1 cellular context compared by ENCODE assay signal in the genomic region with DNA sequence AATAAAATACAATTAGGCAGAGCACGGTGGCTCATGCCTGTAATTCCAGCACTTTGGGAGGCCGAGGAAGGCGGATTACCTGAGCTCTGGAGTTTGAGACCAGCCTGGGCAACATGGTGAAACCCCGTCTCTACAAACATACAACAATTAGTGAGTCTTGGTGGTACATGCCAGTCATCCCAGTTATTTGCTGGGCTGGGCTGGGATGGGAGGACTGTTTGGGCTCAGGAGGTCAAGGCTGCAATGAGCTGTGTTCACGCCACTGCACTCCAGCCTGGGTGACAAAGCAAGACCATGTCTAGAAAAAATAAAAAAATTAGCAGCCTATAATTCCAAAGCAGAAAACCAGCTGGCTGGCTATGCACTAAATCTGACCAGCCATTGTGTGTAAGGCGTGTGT.
TF ChIP-seq lines count a peak whose summit lies in the region.

No MANE protein-coding gene starts in this region.

TF ChIP-seq in HepG2, 621 proteins besides CTCF, POLR2A, EP300 and RAD21 (continued from another document and continues in another):
- TF ChIP-seq, protein P1, sequence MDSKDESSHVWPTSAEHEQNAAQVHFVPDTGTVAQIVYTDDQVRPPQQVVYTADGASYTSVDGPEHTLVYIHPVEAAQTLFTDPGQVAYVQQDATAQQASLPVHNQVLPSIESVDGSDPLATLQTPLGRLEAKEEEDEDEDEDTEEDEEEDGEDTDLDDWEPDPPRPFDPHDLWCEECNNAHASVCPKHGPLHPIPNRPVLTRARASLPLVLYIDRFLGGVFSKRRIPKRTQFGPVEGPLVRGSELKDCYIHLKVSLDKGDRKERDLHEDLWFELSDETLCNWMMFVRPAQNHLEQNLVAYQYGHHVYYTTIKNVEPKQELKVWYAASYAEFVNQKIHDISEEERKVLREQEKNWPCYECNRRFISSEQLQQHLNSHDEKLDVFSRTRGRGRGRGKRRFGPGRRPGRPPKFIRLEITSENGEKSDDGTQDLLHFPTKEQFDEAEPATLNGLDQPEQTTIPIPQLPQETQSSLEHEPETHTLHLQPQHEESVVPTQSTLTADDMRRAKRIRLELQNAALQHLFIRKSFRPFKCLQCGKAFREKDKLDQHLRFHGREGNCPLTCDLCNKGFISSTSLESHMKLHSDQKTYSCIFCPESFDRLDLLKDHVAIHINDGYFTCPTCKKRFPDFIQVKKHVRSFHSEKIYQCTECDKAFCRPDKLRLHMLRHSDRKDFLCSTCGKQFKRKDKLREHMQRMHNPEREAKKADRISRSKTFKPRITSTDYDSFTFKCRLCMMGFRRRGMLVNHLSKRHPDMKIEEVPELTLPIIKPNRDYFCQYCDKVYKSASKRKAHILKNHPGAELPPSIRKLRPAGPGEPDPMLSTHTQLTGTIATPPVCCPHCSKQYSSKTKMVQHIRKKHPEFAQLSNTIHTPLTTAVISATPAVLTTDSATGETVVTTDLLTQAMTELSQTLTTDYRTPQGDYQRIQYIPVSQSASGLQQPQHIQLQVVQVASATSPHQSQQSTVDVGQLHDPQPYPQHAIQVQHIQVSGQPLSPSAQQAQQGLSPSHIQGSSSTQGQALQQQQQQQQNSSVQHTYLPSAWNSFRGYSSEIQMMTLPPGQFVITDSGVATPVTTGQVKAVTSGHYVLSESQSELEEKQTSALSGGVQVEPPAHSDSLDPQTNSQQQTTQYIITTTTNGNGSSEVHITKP (CRISPR knock-in tag; IDR thresholded peaks at IDR 0.05; ENCODE audit: low read depth), result peak; percentile 59; the same call in 1 of the 2 replicates
- TF ChIP-seq ZNF121 (CRISPR knock-in tag; IDR thresholded peaks at IDR 0.05) (no peak), FOXC1 (CRISPR knock-in tag; IDR thresholded peaks at IDR 0.05; ENCODE audit: borderline replicate concordance) (no peak), ZBTB20 (CRISPR knock-in tag; IDR thresholded peaks at IDR 0.05; ENCODE audit: borderline replicate concordance, low read depth) (no peak), TEAD3 (CRISPR knock-in tag; optimal IDR thresholded peaks at IDR 0.05; ENCODE audit: borderline replicate concordance) (peak; percentile 68), HDAC6 (IDR thresholded peaks at IDR 0.05; ENCODE audit: low read depth, low read length) (no peak), AGO2 (optimal IDR thresholded peaks at IDR 0.05; ENCODE audit: low read depth, low read length) (no peak), SKI (IDR thresholded peaks at IDR 0.05; ENCODE audit: partially characterized antibody) (peak; percentile 52), ZNF264 (CRISPR knock-in tag; IDR thresholded peaks at IDR 0.05) (no peak), ZNF329 (CRISPR knock-in tag; IDR thresholded peaks at IDR 0.05; ENCODE audit: low read depth) (no peak), RBM39 (IDR thresholded peaks at IDR 0.05; ENCODE audit: low read depth, low read length, poor library complexity, severe bottlenecking) (no peak), KLF9 (CRISPR knock-in tag; IDR thresholded peaks at IDR 0.05; ENCODE audit: low read depth) (no peak), SRSF9 (IDR thresholded peaks at IDR 0.05; ENCODE audit: borderline replicate concordance, insufficient read depth, low read depth, low read length, poor library complexity, severe bottlenecking) (no peak), ZNF614 (CRISPR knock-in tag; IDR thresholded peaks at IDR 0.05; ENCODE audit: borderline replicate concordance) (no peak), CEBPB (IDR thresholded peaks at IDR 0.05; ENCODE audit: borderline replicate concordance, low read depth, low read length) (no peak), ZNF292 (CRISPR knock-in tag; IDR thresholded peaks at IDR 0.05; ENCODE audit: borderline replicate concordance, low read depth) (0 out of 2 replicates have a peak, but pooled peaks have one; percentile 28), HDAC2 (CRISPR knock-in tag; IDR thresholded peaks at IDR 0.05) (peak; percentile 69), HNF4A (CRISPR knock-in tag; IDR thresholded peaks at IDR 0.05) (peak; percentile 76), HES4 (CRISPR knock-in tag; IDR thresholded peaks at IDR 0.05; ENCODE audit: borderline replicate concordance) (no peak), NR2F1 (CRISPR knock-in tag; IDR thresholded peaks at IDR 0.05) (peak; percentile 71 to 76; a peak in 3 of 4 replicates)
- TF ChIP-seq, protein P2, sequence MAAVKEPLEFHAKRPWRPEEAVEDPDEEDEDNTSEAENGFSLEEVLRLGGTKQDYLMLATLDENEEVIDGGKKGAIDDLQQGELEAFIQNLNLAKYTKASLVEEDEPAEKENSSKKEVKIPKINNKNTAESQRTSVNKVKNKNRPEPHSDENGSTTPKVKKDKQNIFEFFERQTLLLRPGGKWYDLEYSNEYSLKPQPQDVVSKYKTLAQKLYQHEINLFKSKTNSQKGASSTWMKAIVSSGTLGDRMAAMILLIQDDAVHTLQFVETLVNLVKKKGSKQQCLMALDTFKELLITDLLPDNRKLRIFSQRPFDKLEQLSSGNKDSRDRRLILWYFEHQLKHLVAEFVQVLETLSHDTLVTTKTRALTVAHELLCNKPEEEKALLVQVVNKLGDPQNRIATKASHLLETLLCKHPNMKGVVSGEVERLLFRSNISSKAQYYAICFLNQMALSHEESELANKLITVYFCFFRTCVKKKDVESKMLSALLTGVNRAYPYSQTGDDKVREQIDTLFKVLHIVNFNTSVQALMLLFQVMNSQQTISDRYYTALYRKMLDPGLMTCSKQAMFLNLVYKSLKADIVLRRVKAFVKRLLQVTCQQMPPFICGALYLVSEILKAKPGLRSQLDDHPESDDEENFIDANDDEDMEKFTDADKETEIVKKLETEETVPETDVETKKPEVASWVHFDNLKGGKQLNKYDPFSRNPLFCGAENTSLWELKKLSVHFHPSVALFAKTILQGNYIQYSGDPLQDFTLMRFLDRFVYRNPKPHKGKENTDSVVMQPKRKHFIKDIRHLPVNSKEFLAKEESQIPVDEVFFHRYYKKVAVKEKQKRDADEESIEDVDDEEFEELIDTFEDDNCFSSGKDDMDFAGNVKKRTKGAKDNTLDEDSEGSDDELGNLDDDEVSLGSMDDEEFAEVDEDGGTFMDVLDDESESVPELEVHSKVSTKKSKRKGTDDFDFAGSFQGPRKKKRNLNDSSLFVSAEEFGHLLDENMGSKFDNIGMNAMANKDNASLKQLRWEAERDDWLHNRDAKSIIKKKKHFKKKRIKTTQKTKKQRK (IDR thresholded peaks at IDR 0.05; ENCODE audit: low read length), result no peak
- TF ChIP-seq, protein P3, sequence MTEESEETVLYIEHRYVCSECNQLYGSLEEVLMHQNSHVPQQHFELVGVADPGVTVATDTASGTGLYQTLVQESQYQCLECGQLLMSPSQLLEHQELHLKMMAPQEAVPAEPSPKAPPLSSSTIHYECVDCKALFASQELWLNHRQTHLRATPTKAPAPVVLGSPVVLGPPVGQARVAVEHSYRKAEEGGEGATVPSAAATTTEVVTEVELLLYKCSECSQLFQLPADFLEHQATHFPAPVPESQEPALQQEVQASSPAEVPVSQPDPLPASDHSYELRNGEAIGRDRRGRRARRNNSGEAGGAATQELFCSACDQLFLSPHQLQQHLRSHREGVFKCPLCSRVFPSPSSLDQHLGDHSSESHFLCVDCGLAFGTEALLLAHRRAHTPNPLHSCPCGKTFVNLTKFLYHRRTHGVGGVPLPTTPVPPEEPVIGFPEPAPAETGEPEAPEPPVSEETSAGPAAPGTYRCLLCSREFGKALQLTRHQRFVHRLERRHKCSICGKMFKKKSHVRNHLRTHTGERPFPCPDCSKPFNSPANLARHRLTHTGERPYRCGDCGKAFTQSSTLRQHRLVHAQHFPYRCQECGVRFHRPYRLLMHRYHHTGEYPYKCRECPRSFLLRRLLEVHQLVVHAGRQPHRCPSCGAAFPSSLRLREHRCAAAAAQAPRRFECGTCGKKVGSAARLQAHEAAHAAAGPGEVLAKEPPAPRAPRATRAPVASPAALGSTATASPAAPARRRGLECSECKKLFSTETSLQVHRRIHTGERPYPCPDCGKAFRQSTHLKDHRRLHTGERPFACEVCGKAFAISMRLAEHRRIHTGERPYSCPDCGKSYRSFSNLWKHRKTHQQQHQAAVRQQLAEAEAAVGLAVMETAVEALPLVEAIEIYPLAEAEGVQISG (CRISPR knock-in tag; IDR thresholded peaks at IDR 0.05), result 0 out of 2 replicates have a peak, but pooled peaks have one; percentile 29
- TF ChIP-seq, protein P4, sequence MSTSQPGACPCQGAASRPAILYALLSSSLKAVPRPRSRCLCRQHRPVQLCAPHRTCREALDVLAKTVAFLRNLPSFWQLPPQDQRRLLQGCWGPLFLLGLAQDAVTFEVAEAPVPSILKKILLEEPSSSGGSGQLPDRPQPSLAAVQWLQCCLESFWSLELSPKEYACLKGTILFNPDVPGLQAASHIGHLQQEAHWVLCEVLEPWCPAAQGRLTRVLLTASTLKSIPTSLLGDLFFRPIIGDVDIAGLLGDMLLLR (CRISPR knock-in tag; IDR thresholded peaks at IDR 0.05), result no peak
- TF ChIP-seq, protein P5, sequence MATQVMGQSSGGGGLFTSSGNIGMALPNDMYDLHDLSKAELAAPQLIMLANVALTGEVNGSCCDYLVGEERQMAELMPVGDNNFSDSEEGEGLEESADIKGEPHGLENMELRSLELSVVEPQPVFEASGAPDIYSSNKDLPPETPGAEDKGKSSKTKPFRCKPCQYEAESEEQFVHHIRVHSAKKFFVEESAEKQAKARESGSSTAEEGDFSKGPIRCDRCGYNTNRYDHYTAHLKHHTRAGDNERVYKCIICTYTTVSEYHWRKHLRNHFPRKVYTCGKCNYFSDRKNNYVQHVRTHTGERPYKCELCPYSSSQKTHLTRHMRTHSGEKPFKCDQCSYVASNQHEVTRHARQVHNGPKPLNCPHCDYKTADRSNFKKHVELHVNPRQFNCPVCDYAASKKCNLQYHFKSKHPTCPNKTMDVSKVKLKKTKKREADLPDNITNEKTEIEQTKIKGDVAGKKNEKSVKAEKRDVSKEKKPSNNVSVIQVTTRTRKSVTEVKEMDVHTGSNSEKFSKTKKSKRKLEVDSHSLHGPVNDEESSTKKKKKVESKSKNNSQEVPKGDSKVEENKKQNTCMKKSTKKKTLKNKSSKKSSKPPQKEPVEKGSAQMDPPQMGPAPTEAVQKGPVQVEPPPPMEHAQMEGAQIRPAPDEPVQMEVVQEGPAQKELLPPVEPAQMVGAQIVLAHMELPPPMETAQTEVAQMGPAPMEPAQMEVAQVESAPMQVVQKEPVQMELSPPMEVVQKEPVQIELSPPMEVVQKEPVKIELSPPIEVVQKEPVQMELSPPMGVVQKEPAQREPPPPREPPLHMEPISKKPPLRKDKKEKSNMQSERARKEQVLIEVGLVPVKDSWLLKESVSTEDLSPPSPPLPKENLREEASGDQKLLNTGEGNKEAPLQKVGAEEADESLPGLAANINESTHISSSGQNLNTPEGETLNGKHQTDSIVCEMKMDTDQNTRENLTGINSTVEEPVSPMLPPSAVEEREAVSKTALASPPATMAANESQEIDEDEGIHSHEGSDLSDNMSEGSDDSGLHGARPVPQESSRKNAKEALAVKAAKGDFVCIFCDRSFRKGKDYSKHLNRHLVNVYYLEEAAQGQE (IDR thresholded peaks at IDR 0.05; ENCODE audit: borderline replicate concordance in 1 of 2, low read depth in 1 of 2, low read length in 2 of 2), result no peak
- TF ChIP-seq, protein P6, sequence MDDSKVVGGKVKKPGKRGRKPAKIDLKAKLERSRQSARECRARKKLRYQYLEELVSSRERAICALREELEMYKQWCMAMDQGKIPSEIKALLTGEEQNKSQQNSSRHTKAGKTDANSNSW (CRISPR knock-in tag; IDR thresholded peaks at IDR 0.05; ENCODE audit: borderline replicate concordance), result no peak
- TF ChIP-seq, protein P7, sequence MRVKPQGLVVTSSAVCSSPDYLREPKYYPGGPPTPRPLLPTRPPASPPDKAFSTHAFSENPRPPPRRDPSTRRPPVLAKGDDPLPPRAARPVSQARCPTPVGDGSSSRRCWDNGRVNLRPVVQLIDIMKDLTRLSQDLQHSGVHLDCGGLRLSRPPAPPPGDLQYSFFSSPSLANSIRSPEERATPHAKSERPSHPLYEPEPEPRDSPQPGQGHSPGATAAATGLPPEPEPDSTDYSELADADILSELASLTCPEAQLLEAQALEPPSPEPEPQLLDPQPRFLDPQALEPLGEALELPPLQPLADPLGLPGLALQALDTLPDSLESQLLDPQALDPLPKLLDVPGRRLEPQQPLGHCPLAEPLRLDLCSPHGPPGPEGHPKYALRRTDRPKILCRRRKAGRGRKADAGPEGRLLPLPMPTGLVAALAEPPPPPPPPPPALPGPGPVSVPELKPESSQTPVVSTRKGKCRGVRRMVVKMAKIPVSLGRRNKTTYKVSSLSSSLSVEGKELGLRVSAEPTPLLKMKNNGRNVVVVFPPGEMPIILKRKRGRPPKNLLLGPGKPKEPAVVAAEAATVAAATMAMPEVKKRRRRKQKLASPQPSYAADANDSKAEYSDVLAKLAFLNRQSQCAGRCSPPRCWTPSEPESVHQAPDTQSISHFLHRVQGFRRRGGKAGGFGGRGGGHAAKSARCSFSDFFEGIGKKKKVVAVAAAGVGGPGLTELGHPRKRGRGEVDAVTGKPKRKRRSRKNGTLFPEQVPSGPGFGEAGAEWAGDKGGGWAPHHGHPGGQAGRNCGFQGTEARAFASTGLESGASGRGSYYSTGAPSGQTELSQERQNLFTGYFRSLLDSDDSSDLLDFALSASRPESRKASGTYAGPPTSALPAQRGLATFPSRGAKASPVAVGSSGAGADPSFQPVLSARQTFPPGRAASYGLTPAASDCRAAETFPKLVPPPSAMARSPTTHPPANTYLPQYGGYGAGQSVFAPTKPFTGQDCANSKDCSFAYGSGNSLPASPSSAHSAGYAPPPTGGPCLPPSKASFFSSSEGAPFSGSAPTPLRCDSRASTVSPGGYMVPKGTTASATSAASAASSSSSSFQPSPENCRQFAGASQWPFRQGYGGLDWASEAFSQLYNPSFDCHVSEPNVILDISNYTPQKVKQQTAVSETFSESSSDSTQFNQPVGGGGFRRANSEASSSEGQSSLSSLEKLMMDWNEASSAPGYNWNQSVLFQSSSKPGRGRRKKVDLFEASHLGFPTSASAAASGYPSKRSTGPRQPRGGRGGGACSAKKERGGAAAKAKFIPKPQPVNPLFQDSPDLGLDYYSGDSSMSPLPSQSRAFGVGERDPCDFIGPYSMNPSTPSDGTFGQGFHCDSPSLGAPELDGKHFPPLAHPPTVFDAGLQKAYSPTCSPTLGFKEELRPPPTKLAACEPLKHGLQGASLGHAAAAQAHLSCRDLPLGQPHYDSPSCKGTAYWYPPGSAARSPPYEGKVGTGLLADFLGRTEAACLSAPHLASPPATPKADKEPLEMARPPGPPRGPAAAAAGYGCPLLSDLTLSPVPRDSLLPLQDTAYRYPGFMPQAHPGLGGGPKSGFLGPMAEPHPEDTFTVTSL (CRISPR knock-in tag; IDR thresholded peaks at IDR 0.05; ENCODE audit: borderline replicate concordance), result no peak
- TF ChIP-seq, protein P8, sequence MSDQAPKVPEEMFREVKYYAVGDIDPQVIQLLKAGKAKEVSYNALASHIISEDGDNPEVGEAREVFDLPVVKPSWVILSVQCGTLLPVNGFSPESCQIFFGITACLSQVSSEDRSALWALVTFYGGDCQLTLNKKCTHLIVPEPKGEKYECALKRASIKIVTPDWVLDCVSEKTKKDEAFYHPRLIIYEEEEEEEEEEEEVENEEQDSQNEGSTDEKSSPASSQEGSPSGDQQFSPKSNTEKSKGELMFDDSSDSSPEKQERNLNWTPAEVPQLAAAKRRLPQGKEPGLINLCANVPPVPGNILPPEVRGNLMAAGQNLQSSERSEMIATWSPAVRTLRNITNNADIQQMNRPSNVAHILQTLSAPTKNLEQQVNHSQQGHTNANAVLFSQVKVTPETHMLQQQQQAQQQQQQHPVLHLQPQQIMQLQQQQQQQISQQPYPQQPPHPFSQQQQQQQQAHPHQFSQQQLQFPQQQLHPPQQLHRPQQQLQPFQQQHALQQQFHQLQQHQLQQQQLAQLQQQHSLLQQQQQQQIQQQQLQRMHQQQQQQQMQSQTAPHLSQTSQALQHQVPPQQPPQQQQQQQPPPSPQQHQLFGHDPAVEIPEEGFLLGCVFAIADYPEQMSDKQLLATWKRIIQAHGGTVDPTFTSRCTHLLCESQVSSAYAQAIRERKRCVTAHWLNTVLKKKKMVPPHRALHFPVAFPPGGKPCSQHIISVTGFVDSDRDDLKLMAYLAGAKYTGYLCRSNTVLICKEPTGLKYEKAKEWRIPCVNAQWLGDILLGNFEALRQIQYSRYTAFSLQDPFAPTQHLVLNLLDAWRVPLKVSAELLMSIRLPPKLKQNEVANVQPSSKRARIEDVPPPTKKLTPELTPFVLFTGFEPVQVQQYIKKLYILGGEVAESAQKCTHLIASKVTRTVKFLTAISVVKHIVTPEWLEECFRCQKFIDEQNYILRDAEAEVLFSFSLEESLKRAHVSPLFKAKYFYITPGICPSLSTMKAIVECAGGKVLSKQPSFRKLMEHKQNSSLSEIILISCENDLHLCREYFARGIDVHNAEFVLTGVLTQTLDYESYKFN (CRISPR knock-in tag; conservative IDR thresholded peaks at IDR 0.05), result peak; percentile 54
